In the genomic region with DNA sequence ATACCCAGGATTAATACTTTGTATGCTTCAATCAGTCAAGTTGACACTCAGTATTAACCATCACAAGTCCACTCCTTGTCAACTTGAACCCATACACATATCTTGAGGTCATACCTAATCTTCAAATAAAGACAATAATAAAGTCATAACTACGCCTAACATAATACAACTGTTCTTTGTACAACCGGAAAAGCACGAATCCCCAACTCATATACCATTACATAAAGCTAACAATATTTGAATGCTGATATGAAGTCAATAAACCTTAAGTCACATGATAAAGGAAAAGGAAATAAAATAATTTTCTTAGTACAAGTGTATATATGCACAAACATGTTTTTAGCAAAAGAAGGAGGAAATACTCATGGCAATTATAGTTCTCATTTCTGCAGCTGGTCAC, we compare ENCODE assay signal across 27 cellular contexts.
"Had no signal": no experiment of that assay in that cellular context is flagged by ENCODE, and none has a peak within 500 bp of the region (broad histone marks: within the 10 kb centered on the region; RNA-seq: fewer than 3 reads in every experiment).

No MANE protein-coding gene starts in this region.

- FAIRE-seq: urothelium cell line had no signal

- DNase-seq: stimulated activated CD4-positive, alpha-beta T cell treated with anti-CD3 and anti-CD28 coated beads, Interleukin-2, amount 100 ng/mL, for 48 hours; stimulated activated CD4-positive, alpha-beta T cell treated with anti-CD3 and anti-CD28 coated beads, Interleukin-4, amount 100 ng/mL, for 1 hour; stimulated activated CD4-positive, alpha-beta T cell treated with anti-CD3 and anti-CD28 coated beads, Interleukin-4, amount 100 ng/mL, for 24 hours; stimulated activated CD4-positive, alpha-beta T cell treated with anti-CD3 and anti-CD28 coated beads, Interleukin-4, amount 100 ng/mL, for 4 hours; stimulated activated CD8-positive, alpha-beta memory T cell treated with anti-CD3 and anti-CD28 coated beads, Interleukin-4, amount 100 ng/mL, for 48 hours; stimulated activated naive B cell treated with anti-CD40 and anti-IgM and Interleukin-4, amounts not matched to agents 10 μg/mL and 1 μg/mL and 100 μg/mL, for 72 hours; stimulated activated naive CD4-positive, alpha-beta T cell; stimulated activated naive CD4-positive, alpha-beta T cell treated with Interleukin-2 at 50 U/mL for 16 hours; stimulated activated naive CD8-positive, alpha-beta T cell treated with anti-CD3 and anti-CD28 coated beads, Interleukin-15, amount 100 ng/mL, for 72 hours; stimulated activated naive CD8-positive, alpha-beta T cell treated with anti-CD3 and anti-CD28 coated beads, Interleukin-15, Interleukin-2, amounts not matched to agents 100 U/mL and 50 U/mL, for 24 hours; stomach; substantia nigra; testis; thyroid gland; tibial artery; transverse colon; trophoblast cell; upper lobe of left lung; upper lobe of right lung; uterus had no signal

- H3K9me3 ChIP-seq: testis, thyroid gland, uterus, vagina had no signal

- H3K27ac ChIP-seq: stomach, suprapubic skin, testis, thoracic aorta, thyroid gland, tibial artery, tibial nerve, upper lobe of left lung, upper lobe of right lung, uterus, vagina had no signal

- H3K4me1 ChIP-seq: stomach, suprapubic skin, testis, thyroid gland, tibial artery, tibial nerve, transverse colon, upper lobe of left lung, upper lobe of right lung, uterus, vagina had no signal

- H3K27me3 ChIP-seq: stomach, suprapubic skin, testis, thyroid gland, tibial artery, tibial nerve, transverse colon, upper lobe of left lung, upper lobe of right lung, uterus, vagina had no signal

- H3K4me3 ChIP-seq: stomach, suprapubic skin, testis, thoracic aorta, thyroid gland, tibial artery, tibial nerve, transverse colon, upper lobe of left lung, upper lobe of right lung, uterus, vagina had no signal

- H3K36me3 ChIP-seq: stomach, suprapubic skin, thoracic aorta, thyroid gland, tibial artery, tibial nerve, transverse colon, upper lobe of left lung, upper lobe of right lung, uterus, vagina had no signal

- ATAC-seq: stimulated activated effector memory CD8-positive, alpha-beta T cell treated with anti-CD3 and anti-CD28 coated beads, Interleukin-12 subunit alpha, Interleukin-12 subunit beta, amount 100 ng/mL, for 72 hours; stimulated activated memory B cell treated with anti-CD40 and anti-IgM and Interleukin-4, amounts not matched to agents 10 μg/mL and 1 μg/mL and 100 μg/mL, for 72 hours; stimulated activated naive B cell treated with anti-CD40 and anti-IgM and Interleukin-4, amounts not matched to agents 10 μg/mL and 1 μg/mL and 100 μg/mL, for 72 hours; stimulated activated naive CD8-positive, alpha-beta T cell treated with anti-CD3 and anti-CD28 coated beads, Interleukin-15, amount 100 ng/mL, for 72 hours; stimulated activated naive CD8-positive, alpha-beta T cell treated with anti-CD3 and anti-CD28 coated beads, Interleukin-15, Interleukin-2, amounts not matched to agents 100 U/mL and 50 U/mL, for 24 hours; upper lobe of right lung had no signal
